In the genomic region with DNA sequence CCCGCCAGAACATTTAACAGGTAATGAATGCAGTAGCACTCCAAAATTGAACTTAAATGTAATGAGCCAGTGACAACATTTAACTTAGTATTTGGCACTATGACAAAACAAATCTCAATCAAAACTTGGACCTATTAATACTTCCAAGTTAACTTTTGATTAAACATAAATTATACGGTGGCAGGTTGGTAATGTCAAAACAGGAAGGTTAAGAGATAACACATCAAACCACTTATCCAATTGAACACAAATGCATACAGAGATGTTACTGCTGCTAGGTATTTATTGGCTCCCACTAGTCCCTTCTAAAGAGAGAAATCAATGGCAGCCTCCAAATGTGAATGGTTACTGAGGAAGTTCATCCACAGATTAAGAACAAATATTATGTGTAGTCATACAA, we compare ENCODE assay signal across 8 cellular contexts. TPM values are rescaled to one million over a fixed set of nuclear protein-coding genes. Genes with fewer than 3 reads are reported as not detected.
DNase-seq lines count a peak whose midpoint lies in the region; ATAC-seq, FAIRE-seq and TF ChIP-seq lines count a peak whose summit lies in the region.

No MANE protein-coding gene starts in this region.

- FAIRE-seq in A549 (lab: Jason Lieb, UNC) = no peak

- H3K4me3 ChIP-seq in A549 = peak overlapping the region; percentile 63

- POLR2A ChIA-PET in A549 (lab: Yijun Ruan, JAX) = no interaction called here

- CTCF ChIA-PET in A549 (lab: Yijun Ruan, JAX) = no interaction called here

- WGBS in A549 (ENCODE audit: missing lambda C conversion rate) = 0% methylated on average over 2 of the region's 2 CpGs

- TF ChIP-seq EP300 in A549 (IDR thresholded peaks at IDR 0.05) = no peak

- no peak for TF ChIP-seq RAD21 in A549 (conservative IDR thresholded peaks at IDR 0.05 in 1 of 2, IDR thresholded peaks at IDR 0.05 in 1 of 2)

- H3K4me2 ChIP-seq in A549 = peak overlapping the region; percentile 86

- no peak for TF ChIP-seq CTCF in A549 (IDR thresholded peaks at IDR 0.05)

- DNase-seq in A549 (ENCODE audit: low read depth in 1 of 2, low spot score in 1 of 2) (no peak), HT-29 (ENCODE audit: low spot score) (peak; percentile 49), cerebellar cortex (ENCODE audit: low spot score) (peak; percentile 21), midbrain (lab: John Stamatoyannopoulos, UW) (peak; percentile 35), SIG-M5 (lab: John Stamatoyannopoulos, UW) (no peak), SHP77 (lab: John Stamatoyannopoulos, UW) (no peak), UCSD-AML1 (lab: John Stamatoyannopoulos, UW; ENCODE audit: unreplicated experiment) (no peak)

- H3K27ac ChIP-seq in A549 = peak overlapping the region; percentile 98 to 99; a peak in 4 of 6 replicates

- H3K4me1 ChIP-seq in A549 = peaks cover 35% of the 10 kb centered on the region

- no peak for TF ChIP-seq POLR2A in A549 (IDR thresholded peaks at IDR 0.05; ENCODE audit: low read length)

- ATAC-seq in A549 (no peak), HG03135 (IDR thresholded peaks at IDR 0.05; ENCODE audit: unreplicated experiment) (no peak)

- H3K9me3 ChIP-seq in A549 = no peaks in the 10 kb centered on the region

TF ChIP-seq in A549, 52 proteins besides CTCF, POLR2A, EP300 and RAD21:
- TF ChIP-seq ZC3H11A (IDR thresholded peaks at IDR 0.05) = no peak
- TF ChIP-seq SREBF2 (IDR thresholded peaks at IDR 0.05) = no peak
- TF ChIP-seq, protein P1, sequence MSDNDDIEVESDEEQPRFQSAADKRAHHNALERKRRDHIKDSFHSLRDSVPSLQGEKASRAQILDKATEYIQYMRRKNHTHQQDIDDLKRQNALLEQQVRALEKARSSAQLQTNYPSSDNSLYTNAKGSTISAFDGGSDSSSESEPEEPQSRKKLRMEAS (IDR thresholded peaks at IDR 0.05) = no peak
- no peak for TF ChIP-seq HOXB5 (CRISPR knock-in tag; IDR thresholded peaks at IDR 0.05)
- TF ChIP-seq RNF2 (IDR thresholded peaks at IDR 0.05; ENCODE audit: borderline replicate concordance, low read depth) = no peak
- TF ChIP-seq SMC3 (IDR thresholded peaks at IDR 0.05) = no peak
- TF ChIP-seq CBX2 (IDR thresholded peaks at IDR 0.05; ENCODE audit: borderline replicate concordance, low read depth) = no peak
- no peak for TF ChIP-seq FOSL2 (IDR thresholded peaks at IDR 0.05)
- no peak for TF ChIP-seq FOSL2 (CRISPR knock-in tag; IDR thresholded peaks at IDR 0.05)
- no peak for TF ChIP-seq KDM5A (IDR thresholded peaks at IDR 0.05)

RNA-seq across cellular contexts. Expression of a gene that starts 1.8 kb away (rescaled TPM):
- 49.8 and 55.8 TPM in 2 replicates for polyA plus RNA-seq in A549 (2011; rRNA removed)
- polyA plus RNA-seq in A549 (2012; cell fraction: cytosol; rRNA removed) = 14.9 and 17.9 TPM in 2 replicates
- 4.4 and 8.8 TPM in 2 replicates for polyA plus RNA-seq in A549 (2012; cell fraction: nucleus; rRNA removed)
- 26.4 to 30.0 TPM (median 26.7 TPM) in 3 replicates for polyA plus RNA-seq in A549 (2017; fragmentation: RNase III; extraction: RNeasy Plus Mini Kit Qiagen cat#74134 plus additional on column Dnase treatment)
- polyA minus RNA-seq in A549 (2011; rRNA and poly(A)+ RNA removed) = 104 and 106 TPM in 2 replicates
- total RNA-seq in HT-29 (2014; rRNA removed; shearing (Covaris generic)) = 23.3 and 25.2 TPM in 2 replicates

Comparison
In these comparisons a context has a peak if more than half of its experiments do, and no peak if none do; other contexts are left out.
1. DNase-seq: peak in HT-29 (single experiment), cerebellar cortex (single experiment) and midbrain (single experiment); none in A549 (0 of 2), SIG-M5 (single experiment), SHP77 (0 of 2) and UCSD-AML1 (single experiment).